Comparison of ENCODE assay signal across 1 cellular context in the genomic region with DNA sequence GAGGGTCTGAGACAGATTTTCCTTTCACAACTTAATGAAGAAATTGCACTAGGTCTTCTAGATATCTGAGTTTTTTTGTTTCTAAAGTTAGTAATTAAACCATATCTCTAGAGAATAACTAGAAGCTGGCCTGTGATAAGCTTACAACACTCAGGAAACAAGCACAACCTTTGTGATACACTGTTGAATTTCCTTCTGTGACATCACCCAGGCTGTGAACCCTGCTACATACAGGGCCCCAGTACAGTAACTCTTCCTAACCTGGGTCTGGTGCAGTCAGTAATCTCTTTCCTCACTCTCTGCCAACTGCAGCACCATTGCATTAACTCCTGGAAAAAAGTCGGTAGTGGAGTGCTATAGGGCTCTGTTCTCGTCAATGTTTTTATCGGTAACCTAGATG.
TF ChIP-seq lines count a peak whose summit lies in the region.

No MANE protein-coding gene starts in this region.

TF ChIP-seq in H1, 55 proteins besides CTCF, POLR2A, EP300 and RAD21 (continued from another document):
- TF ChIP-seq PHF8 (conservative IDR thresholded peaks at IDR 0.05; ENCODE audit: low read depth, low read length) (no peak), ZNF274 (IDR thresholded peaks at IDR 0.05; ENCODE audit: borderline replicate concordance, extremely low read depth, low read length) (no peak)
